Comparison of ENCODE assay signal across 28 cellular contexts in the genomic region with DNA sequence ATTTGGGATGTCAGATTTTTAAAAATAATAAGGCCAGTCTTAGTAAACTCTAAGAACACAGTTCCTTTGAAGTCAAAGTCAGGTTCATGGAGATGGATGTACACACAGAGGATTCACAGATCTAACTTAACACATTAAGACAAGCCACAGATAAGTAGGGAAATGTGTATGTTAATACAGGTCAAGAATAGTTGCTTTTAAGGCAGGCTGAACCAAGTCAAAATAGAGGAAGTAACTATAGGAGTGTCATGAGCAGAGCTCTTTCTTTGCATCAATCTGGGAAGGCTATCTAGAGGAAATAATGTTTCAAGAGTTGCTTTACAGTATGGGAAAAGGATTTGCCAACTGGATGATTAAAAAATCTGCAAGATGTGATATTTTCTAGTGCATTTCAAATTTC.
"Had no signal": no experiment of that assay in that cellular context is flagged by ENCODE, and none has a peak within 500 bp of the region (broad histone marks: within the 10 kb centered on the region; RNA-seq: fewer than 3 reads in every experiment).

No MANE protein-coding gene starts in this region.

- H3K9me3 Mint-ChIP-seq: activated T-helper 1 cell treated with anti-CD3 and anti-CD28 coated beads, Interleukin-12 subunit alpha, Interleukin-12 subunit beta, Interleukin-2, Interleukin-4 antibody, amounts not matched to agents 30 ng/mL and 10 ng/mL and 1 ng/mL, durations not matched to agents 14 hours and 24 hours and 36 hours; stimulated activated naive CD8-positive, alpha-beta T cell treated with anti-CD3 and anti-CD28 coated beads, Interleukin-15, Interleukin-2, amounts not matched to agents 100 ng/mL and 50 ng/mL, for 24 hours had no signal

- H3K4me1 Mint-ChIP-seq: activated naive CD4-positive, alpha-beta T cell treated with anti-CD3 and anti-CD28 coated beads, Interleukin-2, amount 10 ng/mL, durations not matched to agents 7 days and 5 days; activated naive CD8-positive, alpha-beta T cell treated with anti-CD3 and anti-CD28 coated beads, Interleukin-2, amount 10 ng/mL, durations not matched to agents 7 days and 5 days; immature natural killer cell; natural killer cell; neural progenitor cell had no signal

- ATAC-seq: gastroesophageal sphincter, left colon, natural killer cell, right cardiac atrium had no signal

- H3K27ac Mint-ChIP-seq: activated naive CD4-positive, alpha-beta T cell treated with anti-CD3 and anti-CD28 coated beads, Interleukin-2, amount 10 ng/mL, durations not matched to agents 7 days and 5 days; activated naive CD8-positive, alpha-beta T cell treated with anti-CD3 and anti-CD28 coated beads, Interleukin-2, amount 10 ng/mL, durations not matched to agents 7 days and 5 days; activated T-helper 1 cell treated with anti-CD3 and anti-CD28 coated beads, Interleukin-12 subunit alpha, Interleukin-12 subunit beta, Interleukin-2, Interleukin-4 antibody, amounts not matched to agents 30 ng/mL and 10 ng/mL and 1 ng/mL, durations not matched to agents 14 hours and 24 hours and 36 hours; immature natural killer cell; natural killer cell; neural progenitor cell; stimulated activated naive CD8-positive, alpha-beta T cell treated with anti-CD3 and anti-CD28 coated beads, Interleukin-15, Interleukin-2, amounts not matched to agents 100 ng/mL and 50 ng/mL, for 24 hours had no signal

- DNase-seq: activated CD4-positive, alpha-beta T cell treated with anti-CD3 and anti-CD28 coated beads for 4 hours; activated CD4-positive, alpha-beta T cell treated with anti-CD3 and anti-CD28 coated beads, Interleukin-2, amount 50 U/mL, for 4 hours; activated gamma-delta T cell; activated naive CD4-positive, alpha-beta T cell treated with anti-CD3 and anti-CD28 coated beads, Interleukin-2, amount 10 ng/mL, durations not matched to agents 7 days and 5 days; activated naive CD8-positive, alpha-beta T cell treated with anti-CD3 and anti-CD28 coated beads, Interleukin-2, amount 10 ng/mL, durations not matched to agents 7 days and 5 days; activated T-cell treated with anti-CD3 and anti-CD28 coated beads, Interleukin-2, amount 50 U/mL, for 1 hour; amniotic stem cell; brain microvascular endothelial cell; cortex of kidney; head of caudate nucleus; hypothalamus; immature natural killer cell; kidney; left colon; mammary epithelial cell; midbrain; natural killer cell; occipital lobe; right cardiac atrium; stimulated activated CD4-positive, alpha-beta T cell treated with anti-CD3 and anti-CD28 coated beads, Interleukin-2, amount 100 ng/mL, for 48 hours; T-helper 2 cell; trophoblast cell had no signal

- H3K27ac ChIP-seq: brain microvascular endothelial cell, gastroesophageal sphincter, neural progenitor cell, thoracic aorta, VCaP had no signal

- H3K36me3 ChIP-seq: brain microvascular endothelial cell, gastroesophageal sphincter, neural progenitor cell, thoracic aorta had no signal

- H3K36me3 Mint-ChIP-seq: activated naive CD4-positive, alpha-beta T cell treated with anti-CD3 and anti-CD28 coated beads, Interleukin-2, amount 10 ng/mL, durations not matched to agents 7 days and 5 days; immature natural killer cell; natural killer cell; neural progenitor cell had no signal

- H3K4me1 ChIP-seq: gastroesophageal sphincter, neural progenitor cell had no signal

- H3K4me3 ChIP-seq: gastroesophageal sphincter, neural progenitor cell, thoracic aorta had no signal

- H3K27me3 ChIP-seq: brain microvascular endothelial cell, gastroesophageal sphincter, neural progenitor cell had no signal

- H3K4me3 Mint-ChIP-seq: activated naive CD4-positive, alpha-beta T cell treated with anti-CD3 and anti-CD28 coated beads, Interleukin-2, amount 10 ng/mL, durations not matched to agents 7 days and 5 days; activated naive CD8-positive, alpha-beta T cell treated with anti-CD3 and anti-CD28 coated beads, Interleukin-2, amount 10 ng/mL, durations not matched to agents 7 days and 5 days; activated T-helper 1 cell treated with anti-CD3 and anti-CD28 coated beads, Interleukin-12 subunit alpha, Interleukin-12 subunit beta, Interleukin-2, Interleukin-4 antibody, amounts not matched to agents 30 ng/mL and 10 ng/mL and 1 ng/mL, durations not matched to agents 14 hours and 24 hours and 36 hours; immature natural killer cell; natural killer cell; neural progenitor cell; stimulated activated naive CD8-positive, alpha-beta T cell treated with anti-CD3 and anti-CD28 coated beads, Interleukin-15, Interleukin-2, amounts not matched to agents 100 ng/mL and 50 ng/mL, for 24 hours had no signal

- H3K9me3 ChIP-seq: thoracic aorta had no signal
